In the genomic region with DNA sequence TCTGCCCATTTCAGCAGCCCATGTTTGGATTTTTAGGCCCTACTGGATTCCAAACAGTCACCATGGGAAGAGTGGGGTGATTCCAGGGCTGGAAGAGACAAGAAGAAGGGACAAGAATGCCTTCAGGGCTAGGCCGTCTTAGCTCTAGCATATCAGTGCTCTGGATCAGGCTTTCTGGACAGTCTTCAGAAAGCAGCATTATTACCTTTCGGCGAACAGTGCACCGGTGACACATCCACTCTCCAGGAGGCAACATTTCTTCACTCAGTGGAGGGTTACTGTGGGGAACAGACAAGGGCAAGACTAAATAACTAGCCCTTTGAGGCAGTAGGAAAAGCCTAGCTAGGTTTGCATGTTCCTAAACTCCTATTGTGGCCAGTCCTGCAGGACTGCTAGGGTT, we compare ENCODE assay signal across 10 cellular contexts. TPM values are rescaled to one million over a fixed set of nuclear protein-coding genes. Genes with fewer than 3 reads are reported as not detected.
DNase-seq lines count a peak whose midpoint lies in the region; ATAC-seq, FAIRE-seq and TF ChIP-seq lines count a peak whose summit lies in the region.
"Had no signal": no experiment of that assay in that cellular context is flagged by ENCODE, and none has a peak within 500 bp of the region (broad histone marks: within the 10 kb centered on the region; RNA-seq: fewer than 3 reads in every experiment).

No MANE protein-coding gene starts in this region.

- peaks cover 0 to 2% (median 0%) of the 10 kb centered on the region in 5 experiments for H3K9me3 Mint-ChIP-seq in brain

- H3K4me1 ChIP-seq in A549 (0 out of 3 replicates have a peak, but pooled peaks cover 4% of the 10 kb centered on the region), KMS-11 (ENCODE audit: low read depth, poor library complexity, severe bottlenecking) (peaks cover 62% of the 10 kb centered on the region), mucosa of rectum (ENCODE audit: control insufficient read depth in 2 of 2, insufficient read depth in 2 of 2, low read length in 2 of 2) (peaks cover 0 to 3% of the 10 kb centered on the region in 2 donors), SK-N-SH (ENCODE audit: control insufficient read depth in 1 of 2, insufficient read depth in 2 of 2, low read depth in 1 of 2, low read length in 1 of 2) (peaks cover 10 to 16% of the 10 kb centered on the region in 2 experiments; a peak in 2 of 4 replicates)

- H3K9me3 ChIP-seq in A549 (0 out of 3 replicates have a peak, but pooled peaks cover 3% of the 10 kb centered on the region), mucosa of rectum (ENCODE audit: control insufficient read depth in 2 of 2, low read length in 2 of 2) (no peaks in the 10 kb centered on the region), SK-N-SH (no peaks in the 10 kb centered on the region)

- ATAC-seq in A549 (0 out of 6 replicates have a peak, but pooled peaks of 1 of the 2 experiments have one; percentile 39), SK-N-SH treated with all-trans-retinoic acid at 6 μM for 48 hours (no peak), left colon (no peak)

- H3K36me3 ChIP-seq in KMS-11 (ENCODE audit: insufficient read depth) (peaks cover 8% of the 10 kb centered on the region; the same call in 1 of the 2 replicates), mucosa of rectum (ENCODE audit: control insufficient read depth in 2 of 2, insufficient read depth in 2 of 2, low read length in 2 of 2) (peaks cover 35 to 36% of the 10 kb centered on the region in 2 donors), SK-N-SH (replicated peaks in 1 of 2; ENCODE audit: control insufficient read depth in 1 of 2, insufficient read depth in 2 of 2, low read length in 1 of 2) (peaks cover 27 to 40% of the 10 kb centered on the region in 2 experiments)

- peaks cover 63% of the 10 kb centered on the region for H3K36me3 Mint-ChIP-seq in brain

- H4K20me1 ChIP-seq in KMS-11 (ENCODE audit: insufficient read depth) (no peaks in the 10 kb centered on the region; the same call in 1 of the 2 replicates), SK-N-SH (ENCODE audit: insufficient read depth) (peaks cover 50% of the 10 kb centered on the region)

- H3K9me2 ChIP-seq in SK-N-SH, result no peaks in the 10 kb centered on the region

- TF ChIP-seq RAD21 in A549 (conservative IDR thresholded peaks at IDR 0.05 in 1 of 2, IDR thresholded peaks at IDR 0.05 in 1 of 2), result no peak
- no peak for TF ChIP-seq RAD21 in SK-N-SH (IDR thresholded peaks at IDR 0.05; ENCODE audit: low read length)

- intact Hi-C loops in left colon (cut with DNase I, micrococcal nuclease), result loop anchor here in 1 of 2 donors (10.0 kb wide), 1 partner anchor 162 kb away; no protein-coding TSS in a partner anchor

- FAIRE-seq in A549 (lab: Jason Lieb, UNC), result no peak

- WGBS in A549 (ENCODE audit: missing lambda C conversion rate), result 98% methylated on average over 4 of the region's 4 CpGs
- WGBS in SK-N-SH (ENCODE audit: low lambda C conversion rate), result 96% methylated on average over 4 of the region's 4 CpGs

- TF ChIP-seq EP300 in A549 (IDR thresholded peaks at IDR 0.05), result no peak
- no peak for TF ChIP-seq EP300 in SK-N-SH (IDR thresholded peaks at IDR 0.05; ENCODE audit: borderline replicate concordance in 1 of 2, low read depth in 1 of 2, low read length in 1 of 2)

- no peak for TF ChIP-seq CTCF in A549 (IDR thresholded peaks at IDR 0.05)
- TF ChIP-seq CTCF in KMS-11 (conservative IDR thresholded peaks at IDR 0.05; ENCODE audit: low read depth, low read length), result no peak
- TF ChIP-seq CTCF in brain (conservative IDR thresholded peaks at IDR 0.05), result no peak
- TF ChIP-seq CTCF in SK-N-SH (IDR thresholded peaks at IDR 0.05), result no peak

- no peak overlapping the region for H3K27ac ChIP-seq in A549
- H3K27ac ChIP-seq in KMS-11, result peak overlapping the region; percentile 12; the same call in 1 of the 2 replicates
- peak overlapping the region; percentile 30 to 64 for H3K27ac ChIP-seq in mucosa of rectum (ENCODE audit: low read depth in 2 of 2, low read length in 2 of 2)
- H3K27ac ChIP-seq in SK-N-SH (ENCODE audit: low read depth in 2 of 2, low read length in 1 of 2), result peak overlapping the region in 1 of 2 experiments; percentile 60; a peak in 2 of 4 replicates
- H3K27ac ChIP-seq: RWPE1 had no signal

- DNase-seq in A549 (ENCODE audit: low read depth in 1 of 2, low spot score in 1 of 2) (no peak), T1000 (lab: John Stamatoyannopoulos, UW) (no peak), left colon (no peak), SK-N-SH (no peak)
- DNase-seq: NCI-H2171 had no signal

- H3K4me3 Mint-ChIP-seq in brain, result no peak overlapping the region

- peak overlapping the region in 3 of 5 experiments; percentile 41 to 64 (median 60) for H3K27ac Mint-ChIP-seq in brain

- H3K4me3 ChIP-seq in A549 (no peak overlapping the region), KMS-11 (IDR thresholded peaks at IDR 0.05; ENCODE audit: insufficient read depth, low read depth, low read length) (no peak overlapping the region), mucosa of rectum (ENCODE audit: low read length in 2 of 2) (no peak overlapping the region), SK-N-SH (ENCODE audit: low read depth in 2 of 2, low read length in 1 of 2) (no peak overlapping the region)

- H3F3A ChIP-seq in SK-N-SH (replicated peaks; ENCODE audit: insufficient read depth), result peaks cover 16% of the 10 kb centered on the region

- CTCF ChIA-PET in A549 (lab: Yijun Ruan, JAX) (interaction anchor here (1.4 to 38.2 kb wide), 6 partner anchors 18 to 252 kb away, joined by 5 to 685 read pairs (median 12); partner anchors contain the start of genes DHRS13 and FLOT2), SK-N-SH (lab: Yijun Ruan, JAX) (interaction anchor here (0.9 to 6.3 kb wide), 8 partner anchors 10 to 200 kb away, joined by 3 to 44 read pairs (median 4); partner anchors contain the start of gene TLCD1)

- no peaks in the 10 kb centered on the region for H3K4me1 Mint-ChIP-seq in brain

- TF ChIP-seq POLR2A in A549 (IDR thresholded peaks at IDR 0.05; ENCODE audit: low read length), result no peak

- no peaks in the 10 kb centered on the region for H3K27me3 Mint-ChIP-seq in brain

- H2AFZ ChIP-seq in KMS-11 (ENCODE audit: low read depth), result no peak overlapping the region
- H2AFZ ChIP-seq in SK-N-SH (ENCODE audit: low read depth), result no peak overlapping the region

- no peak overlapping the region for H3K4me2 ChIP-seq in A549
- peak overlapping the region; percentile 54; the same call in 1 of the 2 replicates for H3K4me2 ChIP-seq in KMS-11
- no peak overlapping the region for H3K4me2 ChIP-seq in SK-N-SH

- POLR2A ChIA-PET in A549 (lab: Yijun Ruan, JAX), result no interaction called here
- POLR2A ChIA-PET in SK-N-SH (lab: Yijun Ruan, JAX), result no interaction called here

- H3K79me2 ChIP-seq in KMS-11 (ENCODE audit: insufficient read depth, low read depth), result peaks cover 67% of the 10 kb centered on the region
- peaks cover 100% of the 10 kb centered on the region for H3K79me2 ChIP-seq in SK-N-SH (ENCODE audit: insufficient read depth)

- no peaks in the 10 kb centered on the region for H3K27me3 ChIP-seq in KMS-11 (ENCODE audit: insufficient read depth, low read depth)
- H3K27me3 ChIP-seq in mucosa of rectum (ENCODE audit: control insufficient read depth in 2 of 2, insufficient read depth in 2 of 2, low read length in 2 of 2), result no peaks in the 10 kb centered on the region
- no peaks in the 10 kb centered on the region for H3K27me3 ChIP-seq in SK-N-SH (ENCODE audit: insufficient read depth)

- H3K9ac ChIP-seq in KMS-11, result no peak overlapping the region
- no peak overlapping the region for H3K9ac ChIP-seq in mucosa of rectum (ENCODE audit: low read depth in 1 of 2, low read length in 2 of 2)
- no peak overlapping the region for H3K9ac ChIP-seq in SK-N-SH

TF ChIP-seq in A549, 52 proteins besides CTCF, POLR2A, EP300 and RAD21 (continues in another document):
- no peak for TF ChIP-seq HEYL (CRISPR knock-in tag; IDR thresholded peaks at IDR 0.05)
- TF ChIP-seq MAFK (IDR thresholded peaks at IDR 0.05; ENCODE audit: partially characterized antibody), result peak; percentile 40

TF ChIP-seq in SK-N-SH treated with all-trans-retinoic acid at 6 μM for 48 hours, 23 proteins besides CTCF, POLR2A, EP300 and RAD21:
- TF ChIP-seq CSDC2 (CRISPR knock-in tag; IDR thresholded peaks at IDR 0.05), result no peak
- no peak for TF ChIP-seq RARB (CRISPR knock-in tag; IDR thresholded peaks at IDR 0.05)

TF ChIP-seq in SK-N-SH, 30 proteins besides CTCF, POLR2A, EP300 and RAD21 (continues in another document):
- no peak for TF ChIP-seq SIN3A (IDR thresholded peaks at IDR 0.05; ENCODE audit: borderline replicate concordance, low read depth, low read length)

RNA-seq across cellular contexts. Expression of gene DHRS13, which starts 23.9 kb away (rescaled TPM):
- polyA plus RNA-seq in A549 (2011; rRNA removed) (7.0 and 7.3 TPM in 2 replicates), A549 (2017; fragmentation: RNase III; extraction: RNeasy Plus Mini Kit Qiagen cat#74134 plus additional on column Dnase treatment) (3.5 to 4.9 TPM (median 4.8 TPM) in 3 replicates), brain (ENCODE audit: insufficient read depth, low read depth, low replicate concordance) (34.5 TPM), SK-N-SH (2012; rRNA removed) (7.4 and 7.6 TPM in 2 replicates)
- polyA plus RNA-seq in A549 (2012; cell fraction: cytosol; rRNA removed), result 7.5 and 8.9 TPM in 2 replicates
- polyA plus RNA-seq in A549 (2012; cell fraction: nucleus; rRNA removed), result 9.4 and 9.9 TPM in 2 replicates
- 3.6 and 4.1 TPM in 2 replicates for polyA minus RNA-seq in A549 (2011; rRNA and poly(A)+ RNA removed)
- 1 to 10 TPM; 6.3 to 7.5 TPM for total RNA-seq in left colon
- polyA plus RNA-seq in SK-N-SH (2012; cell fraction: cytosol; rRNA removed), result 6.3 and 7.5 TPM in 2 replicates
- 5.2 and 7.9 TPM in 2 replicates for polyA plus RNA-seq in SK-N-SH (2012; cell fraction: nucleus; rRNA removed)

RNA-seq across cellular contexts. Expression of gene PHF12, which starts 24.5 kb away (rescaled TPM):
- 25.3 and 29.3 TPM in 2 replicates for polyA plus RNA-seq in A549 (2011; rRNA removed)
- 39.7 and 44.0 TPM in 2 replicates for polyA plus RNA-seq in A549 (2012; cell fraction: cytosol; rRNA removed)
- polyA plus RNA-seq in A549 (2012; cell fraction: nucleus; rRNA removed), result 71.3 and 74.1 TPM in 2 replicates
- polyA plus RNA-seq in A549 (2017; fragmentation: RNase III; extraction: RNeasy Plus Mini Kit Qiagen cat#74134 plus additional on column Dnase treatment), result 28.0 to 31.9 TPM (median 29.9 TPM) in 3 replicates
- 57.4 and 69.0 TPM in 2 replicates for polyA minus RNA-seq in A549 (2011; rRNA and poly(A)+ RNA removed)
- 43.1 TPM for polyA plus RNA-seq in brain (ENCODE audit: insufficient read depth, low read depth, low replicate concordance)
- 10 to 100 TPM; 33.1 to 42.3 TPM for total RNA-seq in left colon
- polyA plus RNA-seq in SK-N-SH (2012; rRNA removed), result 17.8 and 24.0 TPM in 2 replicates
- polyA plus RNA-seq in SK-N-SH (2012; cell fraction: cytosol; rRNA removed), result 12.2 and 17.3 TPM in 2 replicates
- 53.0 and 68.5 TPM in 2 replicates for polyA plus RNA-seq in SK-N-SH (2012; cell fraction: nucleus; rRNA removed)

RNA-seq across cellular contexts. Expression of gene FLOT2, which starts 29.3 kb away (rescaled TPM):
- 68.8 and 78.6 TPM in 2 replicates for polyA plus RNA-seq in A549 (2011; rRNA removed)
- polyA plus RNA-seq in A549 (2012; cell fraction: cytosol; rRNA removed), result 82.7 and 94.7 TPM in 2 replicates
- 89.9 and 91.7 TPM in 2 replicates for polyA plus RNA-seq in A549 (2012; cell fraction: nucleus; rRNA removed)
- polyA plus RNA-seq in A549 (2017; fragmentation: RNase III; extraction: RNeasy Plus Mini Kit Qiagen cat#74134 plus additional on column Dnase treatment), result 62.8 to 71.0 TPM (median 66.4 TPM) in 3 replicates
- 100 and 109 TPM in 2 replicates for polyA minus RNA-seq in A549 (2011; rRNA and poly(A)+ RNA removed)
- polyA plus RNA-seq in brain (ENCODE audit: insufficient read depth, low read depth, low replicate concordance), result 183 TPM
- 10 to 100 TPM; 82.4 to 91.5 TPM for total RNA-seq in left colon
- polyA plus RNA-seq in SK-N-SH (2012; rRNA removed), result 89.8 and 105 TPM in 2 replicates
- 71.5 and 96.6 TPM in 2 replicates for polyA plus RNA-seq in SK-N-SH (2012; cell fraction: cytosol; rRNA removed)
- 73.5 and 91.2 TPM in 2 replicates for polyA plus RNA-seq in SK-N-SH (2012; cell fraction: nucleus; rRNA removed)

Comparison
In these comparisons a context has a peak if more than half of its experiments do, and no peak if none do; other contexts are left out.
1. H3K27ac ChIP-seq: peak in KMS-11 (single experiment) and mucosa of rectum (2 of 2); none in A549 (0 of 2).